ENCODE assay signal across 37 cellular contexts in the genomic region with DNA sequence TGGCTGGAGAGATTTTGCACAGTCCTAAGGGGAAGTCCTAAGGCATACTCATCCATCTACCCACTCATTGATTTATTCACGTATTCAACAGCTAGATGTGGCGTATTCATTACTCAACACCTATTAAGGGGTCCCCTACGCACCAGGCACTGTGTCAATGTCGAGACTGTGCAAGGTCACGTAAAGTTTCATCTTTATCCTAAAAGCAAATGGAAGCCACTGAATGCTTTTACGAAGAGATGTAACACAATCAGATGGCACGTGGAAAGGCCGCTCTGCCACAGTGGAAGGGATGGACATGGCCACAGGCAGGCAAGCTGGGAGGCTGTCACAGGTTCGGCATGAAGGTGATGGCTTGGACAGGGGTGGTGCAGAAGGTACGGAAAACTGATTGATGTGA.
"Had no signal": no experiment of that assay in that cellular context is flagged by ENCODE, and none has a peak within 500 bp of the region (broad histone marks: within the 10 kb centered on the region; RNA-seq: fewer than 3 reads in every experiment).

No MANE protein-coding gene starts in this region.

- H3K9me3 ChIP-seq: adrenal gland, body of pancreas, breast epithelium had no signal

- H3K27ac Mint-ChIP-seq: activated CD4-positive, alpha-beta memory T cell treated with anti-CD3 and anti-CD28 coated beads for 36 hours; activated CD4-positive, alpha-beta T cell treated with anti-CD3 and anti-CD28 coated beads for 36 hours; activated CD4-positive, alpha-beta T cell treated with anti-CD3 and anti-CD28 coated beads, Interleukin-2, amount 10 ng/mL, durations not matched to agents 7 days and 5 days; activated CD8-positive, alpha-beta T cell treated with anti-CD3 and anti-CD28 coated beads for 36 hours; activated naive CD4-positive, alpha-beta T cell treated with anti-CD3 and anti-CD28 coated beads for 36 hours; activated naive CD4-positive, alpha-beta T cell treated with anti-CD3 and anti-CD28 coated beads, Interleukin-2, amount 50 U/mL, for 72 hours; activated naive CD8-positive, alpha-beta T cell treated with anti-CD3 and anti-CD28 coated beads for 36 hours; activated T-cell treated with anti-CD3 and anti-CD28 coated beads, Interleukin-2, amount 50 U/mL, for 72 hours; activated T-helper 1 cell treated with anti-CD3 and anti-CD28 coated beads, Interleukin-12 subunit alpha, Interleukin-12 subunit beta, Interleukin-2, Interleukin-4 antibody, amounts not matched to agents 30 ng/mL and 10 ng/mL and 1 ng/mL, durations not matched to agents 14 hours and 24 hours and 36 hours; activated T-helper 17 cell treated with anti-CD3 and anti-CD28 coated beads, Interleukin-2, amount 50 U/mL, for 72 hours; T-helper 1 cell treated with Interleukin-12 subunit alpha and Interleukin-12 subunit beta and Interleukin-4 antibody, amounts not matched to agents 30 μg/mL and 1 μg/mL, for 36 hours; T-helper 2 cell treated with Interferon-gamma antibody and Interleukin-4, amounts not matched to agents 5 μg/mL and 100 μg/mL, for 36 hours; WTC11 had no signal

- ATAC-seq: activated CD4-positive, alpha-beta T cell treated with anti-CD3 and anti-CD28 coated beads for 36 hours; activated CD4-positive, CD25-positive, alpha-beta regulatory T cell treated with anti-CD3 and anti-CD28 coated beads, Interleukin-2, amount 50 U/mL, for 24 hours; activated CD8-positive, alpha-beta T cell treated with anti-CD3 and anti-CD28 coated beads for 36 hours; activated naive CD4-positive, alpha-beta T cell treated with anti-CD3 and anti-CD28 coated beads, Interleukin-2, amount 50 U/mL, for 72 hours; activated T-cell treated with anti-CD3 and anti-CD28 coated beads, Interleukin-2, amount 50 U/mL, for 4 hours; activated T-cell treated with anti-CD3 and anti-CD28 coated beads, Interleukin-2, amount 50 U/mL, for 72 hours; activated T-helper 17 cell treated with anti-CD3 and anti-CD28 coated beads, Interleukin-2, amount 50 U/mL, for 72 hours; body of pancreas; WTC11 had no signal

- H3K4me1 ChIP-seq: adrenal gland, body of pancreas, breast epithelium had no signal

- H3K27me3 ChIP-seq: adrenal gland, body of pancreas, brain microvascular endothelial cell, breast epithelium had no signal

- H3K4me1 Mint-ChIP-seq: activated CD4-positive, alpha-beta T cell treated with anti-CD3 and anti-CD28 coated beads for 36 hours; activated CD4-positive, alpha-beta T cell treated with anti-CD3 and anti-CD28 coated beads, Interleukin-2, amount 10 ng/mL, durations not matched to agents 7 days and 5 days; activated naive CD8-positive, alpha-beta T cell treated with anti-CD3 and anti-CD28 coated beads for 36 hours; activated T-helper 17 cell treated with anti-CD3 and anti-CD28 coated beads, Interleukin-2, amount 50 U/mL, for 72 hours had no signal

- H3K4me3 ChIP-seq: adrenal gland, body of pancreas, breast epithelium had no signal

- H3K27ac ChIP-seq: adrenal gland, body of pancreas, brain microvascular endothelial cell, breast epithelium, WERI-Rb-1 had no signal

- H3K4me3 Mint-ChIP-seq: activated CD4-positive, alpha-beta memory T cell treated with anti-CD3 and anti-CD28 coated beads for 36 hours; activated CD4-positive, alpha-beta T cell treated with anti-CD3 and anti-CD28 coated beads for 36 hours; activated CD4-positive, alpha-beta T cell treated with anti-CD3 and anti-CD28 coated beads, Interleukin-2, amount 10 ng/mL, durations not matched to agents 7 days and 5 days; activated CD8-positive, alpha-beta T cell treated with anti-CD3 and anti-CD28 coated beads for 36 hours; activated naive CD4-positive, alpha-beta T cell treated with anti-CD3 and anti-CD28 coated beads for 36 hours; activated naive CD8-positive, alpha-beta T cell treated with anti-CD3 and anti-CD28 coated beads for 36 hours; activated T-cell treated with anti-CD3 and anti-CD28 coated beads, Interleukin-2, amount 50 U/mL, for 4 hours; activated T-cell treated with anti-CD3 and anti-CD28 coated beads, Interleukin-2, amount 50 U/mL, for 72 hours; activated T-helper 1 cell treated with anti-CD3 and anti-CD28 coated beads, Interleukin-12 subunit alpha, Interleukin-12 subunit beta, Interleukin-2, Interleukin-4 antibody, amounts not matched to agents 30 ng/mL and 10 ng/mL and 1 ng/mL, durations not matched to agents 14 hours and 24 hours and 36 hours; activated T-helper 17 cell treated with anti-CD3 and anti-CD28 coated beads, Interleukin-2, amount 50 U/mL, for 72 hours; T-helper 1 cell treated with Interleukin-12 subunit alpha and Interleukin-12 subunit beta and Interleukin-4 antibody, amounts not matched to agents 30 μg/mL and 1 μg/mL, for 36 hours; T-helper 2 cell treated with Interferon-gamma antibody and Interleukin-4, amounts not matched to agents 5 μg/mL and 100 μg/mL, for 36 hours; WTC11 had no signal

- H3K36me3 Mint-ChIP-seq: activated CD4-positive, alpha-beta memory T cell treated with anti-CD3 and anti-CD28 coated beads for 36 hours had no signal

- DNase-seq: activated CD4-positive, alpha-beta memory T cell treated with anti-CD3 and anti-CD28 coated beads for 36 hours; activated CD4-positive, alpha-beta T cell treated with anti-CD3 and anti-CD28 coated beads for 1 hour; activated CD4-positive, alpha-beta T cell treated with anti-CD3 and anti-CD28 coated beads for 36 hours; activated CD4-positive, alpha-beta T cell treated with anti-CD3 and anti-CD28 coated beads for 48 hours; activated CD4-positive, alpha-beta T cell treated with anti-CD3 and anti-CD28 coated beads, Interleukin-2, amount 10 ng/mL, durations not matched to agents 7 days and 5 days; activated CD4-positive, alpha-beta T cell treated with anti-CD3 and anti-CD28 coated beads, Interleukin-2, amount 50 U/mL, for 4 hours; activated CD4-positive, CD25-positive, alpha-beta regulatory T cell; activated CD8-positive, alpha-beta memory T cell treated with anti-CD3 and anti-CD28 coated beads, Interleukin-2, amount 50 U/mL, for 4 hours; activated CD8-positive, alpha-beta T cell treated with anti-CD3 and anti-CD28 coated beads for 36 hours; activated effector memory CD4-positive, alpha-beta T cell treated with anti-CD3 and anti-CD28 coated beads, Interleukin-2, amount 50 U/mL, for 16 hours; activated gamma-delta T cell treated with Interleukin-2 at 50 U/mL for 16 hours; activated naive CD4-positive, alpha-beta T cell; activated naive CD4-positive, alpha-beta T cell treated with anti-CD3 and anti-CD28 coated beads for 36 hours; activated naive CD4-positive, alpha-beta T cell treated with anti-CD3 and anti-CD28 coated beads, Interleukin-2, amount 50 U/mL, for 16 hours; activated naive CD8-positive, alpha-beta T cell treated with anti-CD3 and anti-CD28 coated beads for 36 hours; activated T-cell treated with anti-CD3 and anti-CD28 coated beads for 4 hours; activated T-cell treated with anti-CD3 and anti-CD28 coated beads, Interleukin-2, amount 50 U/mL, for 1 hour; activated T-cell treated with anti-CD3 and anti-CD28 coated beads, Interleukin-2, amount 50 U/mL, for 4 hours; activated T-cell treated with anti-CD3 and anti-CD28 coated beads, Interleukin-2, amount 50 U/mL, for 72 hours; adrenal gland; amniotic stem cell; aorta; body of pancreas; brain microvascular endothelial cell; central memory CD4-positive, alpha-beta T cell; T-helper 1 cell; T-helper 2 cell; T-helper 9 cell; WERI-Rb-1 had no signal

- H3K27me3 Mint-ChIP-seq: activated CD4-positive, alpha-beta T cell treated with anti-CD3 and anti-CD28 coated beads for 36 hours; activated CD4-positive, alpha-beta T cell treated with anti-CD3 and anti-CD28 coated beads, Interleukin-2, amount 10 ng/mL, durations not matched to agents 7 days and 5 days; activated CD8-positive, alpha-beta T cell treated with anti-CD3 and anti-CD28 coated beads for 36 hours; activated naive CD8-positive, alpha-beta T cell treated with anti-CD3 and anti-CD28 coated beads for 36 hours had no signal

- H3K9me3 Mint-ChIP-seq: activated naive CD4-positive, alpha-beta T cell treated with anti-CD3 and anti-CD28 coated beads for 36 hours; activated T-helper 1 cell treated with anti-CD3 and anti-CD28 coated beads, Interleukin-12 subunit alpha, Interleukin-12 subunit beta, Interleukin-2, Interleukin-4 antibody, amounts not matched to agents 30 ng/mL and 10 ng/mL and 1 ng/mL, durations not matched to agents 14 hours and 24 hours and 36 hours; T-helper 1 cell treated with Interleukin-12 subunit alpha and Interleukin-12 subunit beta and Interleukin-4 antibody, amounts not matched to agents 30 μg/mL and 1 μg/mL, for 36 hours had no signal

- H3K36me3 ChIP-seq: adrenal gland, brain microvascular endothelial cell, breast epithelium, WERI-Rb-1 had no signal
